ENCODE assay signal across 9 cellular contexts in genomic region chr7:20199015-20199737, GRCh38. TPM values are rescaled to one million over a fixed set of nuclear protein-coding genes. Genes with fewer than 3 reads are reported as not detected.
A peak's percentile ranks its signal among the peaks of the same experiment; 100 is the strongest.
DNase-seq lines count a peak whose midpoint lies in the region; ATAC-seq and TF ChIP-seq lines count a peak whose summit lies in the region.
"Had no signal": no experiment of that assay in that cellular context is flagged by ENCODE, and none has a peak within 500 bp of the region (broad histone marks: within the 10 kb centered on the region; RNA-seq: fewer than 3 reads in every experiment).

No MANE protein-coding gene starts in this region.

- H3K27me3 Mint-ChIP-seq in progenitor cell of endocrine pancreas, result no peaks in the 10 kb centered on the region

- POLR2A ChIA-PET in OCI-LY7 (lab: Charles Lee), result interaction anchor here (0.7 to 1.7 kb wide), 6 partner anchors 8 to 200 kb away, joined by 3 to 25 read pairs (median 4); partner anchors contain the start of gene MACC1

- peaks cover 5% of the 10 kb centered on the region; the same call in 1 of the 2 replicates for H3K36me3 ChIP-seq in OCI-LY7 (ENCODE audit: insufficient read depth, low read length)

- no peaks in the 10 kb centered on the region for H3K9me3 ChIP-seq in OCI-LY7 (ENCODE audit: low read length)

- CTCF ChIA-PET in OCI-LY7 (lab: Charles Lee; ENCODE audit: unreplicated experiment), result interaction anchor here (0.8 to 1.0 kb wide), 2 partner anchors 18 to 491 kb away, joined by 3 read pairs; partner anchors contain the start of gene MACC1

- TF ChIP-seq CTCF in OCI-LY7 (conservative IDR thresholded peaks at IDR 0.05; ENCODE audit: low read length) (no peak), progenitor cell of endocrine pancreas (IDR thresholded peaks at IDR 0.05; ENCODE audit: unreplicated experiment) (no peak)

- peaks cover 6% of the 10 kb centered on the region for H3K9me3 Mint-ChIP-seq in progenitor cell of endocrine pancreas (ENCODE audit: low read depth)

- peak overlapping the region; percentile 58 for H3K27ac ChIP-seq in OCI-LY7 (ENCODE audit: low read depth, low read length, poor library complexity, severe bottlenecking)

- no peak for TF ChIP-seq POLR2A in erythroblast (IDR thresholded peaks at IDR 0.05; ENCODE audit: low read length)

- no peak overlapping the region for H3K4me3 Mint-ChIP-seq in progenitor cell of endocrine pancreas (ENCODE audit: low read depth)

- no peaks in the 10 kb centered on the region for H4K20me1 ChIP-seq in OCI-LY7 (ENCODE audit: insufficient read depth, low read length)

- H3K36me3 Mint-ChIP-seq in progenitor cell of endocrine pancreas (ENCODE audit: insufficient read depth), result peaks cover 6% of the 10 kb centered on the region

- H3K9me2 ChIP-seq in OCI-LY7 (ENCODE audit: insufficient read depth, low read length), result no peaks in the 10 kb centered on the region

- H3K4me2 ChIP-seq in OCI-LY7 (ENCODE audit: low read length), result peak overlapping the region; percentile 74

- H3K4me1 Mint-ChIP-seq in progenitor cell of endocrine pancreas (ENCODE audit: low read depth), result peaks cover 35% of the 10 kb centered on the region

- no peaks in the 10 kb centered on the region; the same call in 1 of the 2 replicates for H3K79me2 ChIP-seq in OCI-LY7 (ENCODE audit: insufficient read depth, low read depth, low read length)

- H3K27ac Mint-ChIP-seq in progenitor cell of endocrine pancreas, result peak overlapping the region; percentile 2

- ATAC-seq in GM21529 (IDR thresholded peaks at IDR 0.05; ENCODE audit: unreplicated experiment), result peak; percentile 82

- DNase-seq in HPDE6-E6E7 (ENCODE audit: extremely low spot score) (peak; percentile 81), OCI-LY7 (ENCODE audit: low spot score) (peak; percentile 68), erythroblast (lab: John Stamatoyannopoulos, UW) (peak; percentile 57 to 84), progenitor cell of endocrine pancreas (ENCODE audit: low spot score, unreplicated experiment) (no peak), NCI-H524 (lab: John Stamatoyannopoulos, UW) (no peak)
- no peak for DNase-seq in stimulated activated CD4-positive, alpha-beta T cell treated with anti-CD3 and anti-CD28 coated beads, Interleukin-15, amount 100 ng/mL, for 24 hours

- peak overlapping the region; percentile 65 for H2AFZ ChIP-seq in OCI-LY7 (ENCODE audit: low read length)

- H3K4me1 ChIP-seq in OCI-LY7 (ENCODE audit: insufficient read depth, low read length, poor library complexity, severe bottlenecking), result peaks cover 45% of the 10 kb centered on the region

- no TSS peak for BruUV-seq in OCI-LY7 (replicated peaks; lab: Mats Ljungman, UMichigan)

- intact Hi-C loops in OCI-LY7 (cut with micrococcal nuclease; ENCODE audit: unreplicated experiment), result loop anchor here (5.0 kb wide), 1 partner anchor 1677 kb away; no protein-coding TSS in a partner anchor

- H3K4me3 ChIP-seq in GM08714 (ENCODE audit: low read length) (peak overlapping the region; percentile 28; the same call in 1 of the 2 replicates), OCI-LY7 (ENCODE audit: low read depth, low read length, poor library complexity, severe bottlenecking) (peak overlapping the region; percentile 36)

RNA-seq across cellular contexts. Expression of gene MACC1, which starts 18.0 kb away (rescaled TPM):
- 5.0 and 6.5 TPM in 2 replicates for total RNA-seq in OCI-LY7 (2014; rRNA removed; shearing (Covaris generic))
- 9.1 and 11.1 TPM in 2 replicates for total RNA-seq in OCI-LY7 (2022)
- 16.1 and 21.3 TPM in 2 replicates for total RNA-seq in progenitor cell of endocrine pancreas
- total RNA-seq: skeletal muscle tissue had no signal

Comparison
In these comparisons a context has a peak if more than half of its experiments do, and no peak if none do; other contexts are left out.
1. DNase-seq: peak in HPDE6-E6E7 (single experiment), OCI-LY7 (single experiment) and erythroblast (2 of 2); none in progenitor cell of endocrine pancreas (single experiment), stimulated activated CD4-positive, alpha-beta T cell treated with anti-CD3 and anti-CD28 coated beads, Interleukin-15, amount 100 ng/mL, for 24 hours (single experiment) and NCI-H524 (0 of 2).